Comparison of ENCODE assay signal across 9 cellular contexts in the genomic region with DNA sequence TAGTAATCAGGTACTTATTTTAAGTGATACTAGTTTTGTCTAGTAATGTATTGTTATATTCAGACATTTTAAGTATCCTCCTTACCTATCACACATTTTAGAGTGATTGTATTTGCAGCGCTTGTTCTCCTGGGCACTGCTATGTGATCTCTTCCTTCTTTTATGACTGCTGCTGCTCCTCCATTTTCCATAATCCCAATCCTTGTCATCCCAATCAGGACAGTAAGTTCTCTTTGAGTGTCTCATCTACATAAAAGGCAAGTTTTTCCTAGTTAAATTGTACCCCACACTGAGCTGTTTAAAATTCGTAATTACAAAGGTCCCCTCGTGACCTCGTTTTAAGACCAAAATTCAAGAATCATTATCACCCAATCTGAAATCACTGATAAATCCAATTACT. TPM values are rescaled to one million over a fixed set of nuclear protein-coding genes. Genes with fewer than 3 reads are reported as not detected.
DNase-seq lines count a peak whose midpoint lies in the region; ATAC-seq, FAIRE-seq and TF ChIP-seq lines count a peak whose summit lies in the region.
"Had no signal": no experiment of that assay in that cellular context is flagged by ENCODE, and none has a peak within 500 bp of the region (broad histone marks: within the 10 kb centered on the region; RNA-seq: fewer than 3 reads in every experiment).

No MANE protein-coding gene starts in this region.

- peaks cover 5% of the 10 kb centered on the region; the same call in 1 of the 2 replicates for H4K20me1 ChIP-seq in GM12878 (ENCODE audit: control insufficient read depth, insufficient read depth)

- H3K9me3 ChIP-seq in GM12878 (replicated peaks; ENCODE audit: control insufficient read depth, insufficient read depth, low read length), result no peaks in the 10 kb centered on the region
- H3K9me3 ChIP-seq in tibial nerve, result no peaks in the 10 kb centered on the region

- in situ Hi-C loops in GM12878 (cut with MboI), result no loop called here

- CTCF ChIA-PET in activated naive CD4-positive, alpha-beta T cell treated with anti-CD3 and anti-CD28 coated beads for 36 hours (lab: Charles Lee), result interaction anchor here (0.7 to 1.0 kb wide), 2 partner anchors 219 to 269 kb away, joined by 3 to 6 read pairs; no protein-coding TSS in a partner anchor
- CTCF ChIA-PET in GM12878 (lab: Yijun Ruan, JAX), result interaction anchor here (0.7 to 1.4 kb wide), 4 partner anchors 20 to 207 kb away, joined by 3 to 4 read pairs (median 4); no protein-coding TSS in a partner anchor

- RAD21 ChIA-PET in GM12878 (lab: Charles Lee; ENCODE audit: unreplicated experiment), result no interaction called here

- H3K27me3 ChIP-seq in GM12878 (replicated peaks in 1 of 2; ENCODE audit: control insufficient read depth in 2 of 2, insufficient read depth in 2 of 2, low read length in 1 of 2) (no peaks in the 10 kb centered on the region), tibial nerve (no peaks in the 10 kb centered on the region)

- TF ChIP-seq CTCF in GM12878 (IDR thresholded peaks at IDR 0.05 in 2 of 3, conservative IDR thresholded peaks at IDR 0.05 in 1 of 3; ENCODE audit: control insufficient read depth in 2 of 3, extremely low read depth in 1 of 3, insufficient read depth in 1 of 3, low read depth in 3 of 3, low read length in 3 of 3) (no peak), tibial nerve (IDR thresholded peaks at IDR 0.05) (no peak), GM10266 (IDR thresholded peaks at IDR 0.05; ENCODE audit: control insufficient read depth, insufficient read depth, low read depth, missing control alignments) (no peak)

- 11% methylated on average over 4 of the region's 4 CpGs for WGBS in GM12878 (ENCODE audit: insufficient coverage, insufficient replicate concordance, low lambda C conversion rate, missing lambda C conversion rate)
- 9% methylated on average over 4 of the region's 4 CpGs for WGBS in tibial nerve, 2 donors

- H3K9ac ChIP-seq in GM12878 (ENCODE audit: control insufficient read depth, insufficient read depth, low read length), result peak overlapping the region; percentile 51

- H3K4me1 ChIP-seq in GM12878 (ENCODE audit: control insufficient read depth, insufficient read depth, low read length), result no peaks in the 10 kb centered on the region
- peaks cover 0 to 62% (median 26%) of the 10 kb centered on the region in 4 donors for H3K4me1 ChIP-seq in tibial nerve

- H3K36me3 ChIP-seq in GM12878 (ENCODE audit: control insufficient read depth in 2 of 2, insufficient read depth in 2 of 2, low read length in 1 of 2) (peaks cover 6 to 33% of the 10 kb centered on the region in 2 experiments), tibial nerve (peaks cover 4 to 31% (median 16%) of the 10 kb centered on the region in 3 donors)

- TF ChIP-seq EP300 in GM12878 (IDR thresholded peaks at IDR 0.05; ENCODE audit: borderline replicate concordance in 1 of 2, control insufficient read depth in 1 of 2, low read depth in 2 of 2, low read length in 2 of 2) (no peak), tibial nerve (IDR thresholded peaks at IDR 0.05) (no peak)

- no peaks in the 10 kb centered on the region for H3K9me3 Mint-ChIP-seq in activated naive CD4-positive, alpha-beta T cell treated with anti-CD3 and anti-CD28 coated beads for 36 hours

- peaks cover 77% of the 10 kb centered on the region for H3K79me2 ChIP-seq in GM12878 (ENCODE audit: control insufficient read depth, insufficient read depth, low read length)

- intact Hi-C loops in activated naive CD4-positive, alpha-beta T cell treated with anti-CD3 and anti-CD28 coated beads for 36 hours (cut with micrococcal nuclease), result loop anchor here (1.0 to 2.0 kb wide), 7 partner anchors 47 to 397 kb away; a partner anchor contains a TSS
- intact Hi-C loops in GM12878 (cut with micrococcal nuclease; ENCODE audit: unreplicated experiment), result loop anchor here (10.0 kb wide), 1 partner anchor 1513 kb away; a partner anchor contains a TSS

- H3K4me3 ChIP-seq in GM12878 (peak overlapping the region; percentile 100), tibial nerve (peak overlapping the region; percentile 84 to 98 (median 92))

- SMC1A ChIA-PET in GM12878 (lab: Charles Lee; ENCODE audit: uncharacterized antibody, unreplicated experiment), result interaction anchor here (1.7 kb wide), 1 partner anchor 47 kb away, joined by 9 read pairs; no protein-coding TSS in a partner anchor

- TF ChIP-seq POLR2A in GM12878 (IDR thresholded peaks at IDR 0.05; ENCODE audit: low read depth, low read length), result no peak
- no peak for TF ChIP-seq POLR2A in tibial nerve (IDR thresholded peaks at IDR 0.05)

- peak overlapping the region; percentile 98 for H3K4me3 Mint-ChIP-seq in activated naive CD4-positive, alpha-beta T cell treated with anti-CD3 and anti-CD28 coated beads for 36 hours

- peak overlapping the region; percentile 95 for H3K4me2 ChIP-seq in GM12878 (ENCODE audit: control insufficient read depth, insufficient read depth)

- no peak for FAIRE-seq in GM12878 (lab: Jason Lieb, UNC)
- FAIRE-seq: endometrium had no signal

- ATAC-seq in GM12878 (no peak), HG03442 (IDR thresholded peaks at IDR 0.05; ENCODE audit: unreplicated experiment) (no peak)

- no peak for TF ChIP-seq RAD21 in GM12878 (IDR thresholded peaks at IDR 0.05; ENCODE audit: insufficient read depth, low read depth, low read length)

- H3K4me1 Mint-ChIP-seq in activated naive CD4-positive, alpha-beta T cell treated with anti-CD3 and anti-CD28 coated beads for 36 hours (ENCODE audit: low read depth), result peaks cover 54% of the 10 kb centered on the region

- DNase-seq in activated naive CD4-positive, alpha-beta T cell treated with anti-CD3 and anti-CD28 coated beads for 36 hours, result no peak
- no peak for DNase-seq in activated naive CD4-positive, alpha-beta T cell treated with anti-CD3 and anti-CD28 coated beads, Interleukin-2, amount 50 U/mL, for 16 hours
- no peak for DNase-seq in GM12878 (ENCODE audit: low read depth, low spot score)
- DNase-seq in medulla oblongata (ENCODE audit: extremely low spot score), result peak; percentile 55
- no peak for DNase-seq in tibial nerve (ENCODE audit: low spot score in 2 of 2)
- no peak for DNase-seq in GM10266 (ENCODE audit: extremely low spot score)
- DNase-seq in NCI-H187 (lab: John Stamatoyannopoulos, UW), result no peak

- H2AFZ ChIP-seq in GM12878 (ENCODE audit: control insufficient read depth, low read depth, low read length), result no peak overlapping the region

- H3K27ac ChIP-seq in GM12878 (ENCODE audit: control insufficient read depth, insufficient read depth), result peak overlapping the region; percentile 51
- peak overlapping the region; percentile 100 for H3K27ac ChIP-seq in tibial nerve

- BruUV-seq in GM12878 (replicated peaks; lab: Mats Ljungman, UMichigan), result no TSS peak

- H3K27ac Mint-ChIP-seq in activated naive CD4-positive, alpha-beta T cell treated with anti-CD3 and anti-CD28 coated beads for 36 hours, result peak overlapping the region; percentile 100

- POLR2A ChIA-PET in GM12878 (lab: Charles Lee), result interaction anchor here (0.6 to 0.7 kb wide), 5 partner anchors 148 to 1505 kb away, joined by 3 to 7 read pairs (median 3); no protein-coding TSS in a partner anchor

- H3K27me3 Mint-ChIP-seq in activated naive CD4-positive, alpha-beta T cell treated with anti-CD3 and anti-CD28 coated beads for 36 hours (ENCODE audit: low read depth), result no peaks in the 10 kb centered on the region

- H3K36me3 Mint-ChIP-seq in activated naive CD4-positive, alpha-beta T cell treated with anti-CD3 and anti-CD28 coated beads for 36 hours (ENCODE audit: low read depth), result peaks cover 71% of the 10 kb centered on the region

RNA-seq across cellular contexts. Expression of a gene that starts 2.8 kb away (rescaled TPM):
- 100 to 1,000 TPM; 174 to 196 TPM for total RNA-seq in activated naive CD4-positive, alpha-beta T cell treated with anti-CD3 and anti-CD28 coated beads for 36 hours
- total RNA-seq in GM12878 (2013; cell fraction: nucleolus; rRNA removed), result 312 and 326 TPM in 2 replicates
- total RNA-seq in GM12878 (2014; rRNA removed) (61.2 and 73.7 TPM in 2 replicates), GM12878 (2014; rRNA removed; fragmentation: Illumina TruSeq; extraction: Trizol) (74.1 and 75.1 TPM in 2 replicates), GM12878 (2021) (53.4 and 66.3 TPM in 2 replicates), tibial nerve (100 to 1,000 TPM; 141 to 336 (median 261) TPM)
- polyA plus RNA-seq in GM12878 (2011; ENCODE audit: low read depth), result 42.3 TPM
- polyA plus RNA-seq in GM12878 (2011; rRNA removed) (221 and 318 TPM in 2 replicates), GM12878 (2014; fragmentation: Illumina TruSeq; extraction: Trizol) (85.2 and 101 TPM in 2 replicates), GM12878 (2014; fragmentation: Nextera tagmentation; extraction: Ambion mirVana) (100 to 1,000 TPM in 1 of 2 experiments, 10 to 100 TPM in 1; 95.6 to 138 TPM), GM12878 (2014; rRNA removed) (66.6 and 91.8 TPM in 2 replicates), GM12878 (2016; fragmentation: Nextera tagmentation; extraction: Ambion mirVana) (10 to 100 TPM; 63.3 to 63.7 TPM)
- 42.3 and 58.9 TPM in 2 replicates for polyA plus RNA-seq in GM12878 (2011; cell fraction: cytosol; rRNA removed)
- polyA plus RNA-seq in GM12878 (2011; cell fraction: nucleus; rRNA removed), result 354 and 384 TPM in 2 replicates
- polyA plus RNA-seq in GM12878 (2012), result 75.2 and 84.2 TPM in 2 replicates
- polyA minus RNA-seq in GM12878 (2011; rRNA and poly(A)+ RNA removed), result 36.1 and 63.4 TPM in 2 replicates
- 20.6 and 21.2 TPM in 2 replicates for polyA minus RNA-seq in GM12878 (2011; cell fraction: cytosol; rRNA and poly(A)+ RNA removed)
- 82.1 and 109 TPM in 2 replicates for polyA minus RNA-seq in GM12878 (2011; cell fraction: nucleus; rRNA and poly(A)+ RNA removed)

RNA-seq across cellular contexts. Expression of a gene that starts 27.3 kb away (rescaled TPM):
- total RNA-seq in activated naive CD4-positive, alpha-beta T cell treated with anti-CD3 and anti-CD28 coated beads for 36 hours, result 10 to 100 TPM; 81.3 to 82.2 TPM
- 122 and 151 TPM in 2 replicates for total RNA-seq in GM12878 (2013; cell fraction: nucleolus; rRNA removed)
- total RNA-seq in GM12878 (2014; rRNA removed), result 44.4 and 52.8 TPM in 2 replicates
- total RNA-seq in GM12878 (2014; rRNA removed; fragmentation: Illumina TruSeq; extraction: Trizol), result 58.6 and 58.8 TPM in 2 replicates
- 31.2 and 33.8 TPM in 2 replicates for total RNA-seq in GM12878 (2021)
- polyA plus RNA-seq in GM12878 (2011; ENCODE audit: low read depth), result 116 TPM
- 176 and 314 TPM in 2 replicates for polyA plus RNA-seq in GM12878 (2011; rRNA removed)
- 73.8 and 89.0 TPM in 2 replicates for polyA plus RNA-seq in GM12878 (2011; cell fraction: cytosol; rRNA removed)
- 68.0 and 80.6 TPM in 2 replicates for polyA plus RNA-seq in GM12878 (2011; cell fraction: nucleus; rRNA removed)
- polyA plus RNA-seq in GM12878 (2012), result 70.8 and 76.2 TPM in 2 replicates
- 65.7 and 71.2 TPM in 2 replicates for polyA plus RNA-seq in GM12878 (2014; fragmentation: Illumina TruSeq; extraction: Trizol)
- polyA plus RNA-seq in GM12878 (2014; fragmentation: Nextera tagmentation; extraction: Ambion mirVana), result 100 to 1,000 TPM in 1 of 2 experiments, 10 to 100 TPM in 1; 71.2 to 103 TPM
- 49.6 and 59.5 TPM in 2 replicates for polyA plus RNA-seq in GM12878 (2014; rRNA removed)
- 10 to 100 TPM; 46.7 to 48.4 TPM for polyA plus RNA-seq in GM12878 (2016; fragmentation: Nextera tagmentation; extraction: Ambion mirVana)
- 39.9 and 73.6 TPM in 2 replicates for polyA minus RNA-seq in GM12878 (2011; rRNA and poly(A)+ RNA removed)
- polyA minus RNA-seq in GM12878 (2011; cell fraction: cytosol; rRNA and poly(A)+ RNA removed), result 16.0 and 26.3 TPM in 2 replicates
- polyA minus RNA-seq in GM12878 (2011; cell fraction: nucleus; rRNA and poly(A)+ RNA removed), result 15.2 and 22.4 TPM in 2 replicates
- total RNA-seq in tibial nerve, result 100 to 1,000 TPM in 1 of 4 donors, 10 to 100 TPM in 3; 24.6 to 119 (median 30.3) TPM

RNA-seq across cellular contexts. Expression of a gene that starts 27.6 kb away (rescaled TPM):
- 10 to 100 TPM; 31.6 to 33.3 TPM for total RNA-seq in activated naive CD4-positive, alpha-beta T cell treated with anti-CD3 and anti-CD28 coated beads for 36 hours
- total RNA-seq in GM12878 (2013; cell fraction: nucleolus; rRNA removed), result 48.3 and 48.8 TPM in 2 replicates
- total RNA-seq in GM12878 (2014; rRNA removed) (41.1 and 44.9 TPM in 2 replicates), GM12878 (2014; rRNA removed; fragmentation: Illumina TruSeq; extraction: Trizol) (36.9 and 40.3 TPM in 2 replicates), GM12878 (2021) (27.1 and 27.6 TPM in 2 replicates), tibial nerve (10 to 100 TPM; 17.5 to 38.5 (median 21.5) TPM)
- polyA plus RNA-seq in GM12878 (2011; ENCODE audit: low read depth), result 12.1 TPM
- polyA plus RNA-seq in GM12878 (2011; rRNA removed) (95.9 and 114 TPM in 2 replicates), GM12878 (2014; fragmentation: Illumina TruSeq; extraction: Trizol) (56.0 and 77.3 TPM in 2 replicates), GM12878 (2014; fragmentation: Nextera tagmentation; extraction: Ambion mirVana) (10 to 100 TPM; 58.3 to 88.2 TPM), GM12878 (2014; rRNA removed) (44.4 and 49.0 TPM in 2 replicates), GM12878 (2016; fragmentation: Nextera tagmentation; extraction: Ambion mirVana) (10 to 100 TPM; 51.5 to 56.1 TPM)
- polyA plus RNA-seq in GM12878 (2011; cell fraction: cytosol; rRNA removed), result 79.8 and 88.0 TPM in 2 replicates
- polyA plus RNA-seq in GM12878 (2011; cell fraction: nucleus; rRNA removed), result 68.6 and 76.0 TPM in 2 replicates
- polyA plus RNA-seq in GM12878 (2012), result 12.1 and 19.7 TPM in 2 replicates
- 89.3 and 98.7 TPM in 2 replicates for polyA minus RNA-seq in GM12878 (2011; rRNA and poly(A)+ RNA removed)
- 12.3 and 14.0 TPM in 2 replicates for polyA minus RNA-seq in GM12878 (2011; cell fraction: cytosol; rRNA and poly(A)+ RNA removed)
- polyA minus RNA-seq in GM12878 (2011; cell fraction: nucleus; rRNA and poly(A)+ RNA removed), result 24.7 and 36.3 TPM in 2 replicates

RNA-seq across cellular contexts. Expression of a gene that starts 49.9 kb away (rescaled TPM):
- total RNA-seq in activated naive CD4-positive, alpha-beta T cell treated with anti-CD3 and anti-CD28 coated beads for 36 hours, result 100 to 1,000 TPM; 423 to 442 TPM
- total RNA-seq in GM12878 (2013; cell fraction: nucleolus; rRNA removed), result 135 and 139 TPM in 2 replicates
- 262 and 298 TPM in 2 replicates for total RNA-seq in GM12878 (2014; rRNA removed)
- 280 and 291 TPM in 2 replicates for total RNA-seq in GM12878 (2014; rRNA removed; fragmentation: Illumina TruSeq; extraction: Trizol)
- 259 and 273 TPM in 2 replicates for total RNA-seq in GM12878 (2021)
- polyA plus RNA-seq in GM12878 (2011; ENCODE audit: low read depth), result 65.3 TPM
- 265 and 313 TPM in 2 replicates for polyA plus RNA-seq in GM12878 (2011; rRNA removed)
- polyA plus RNA-seq in GM12878 (2011; cell fraction: cytosol; rRNA removed), result 147 and 180 TPM in 2 replicates
- polyA plus RNA-seq in GM12878 (2011; cell fraction: nucleus; rRNA removed), result 105 and 112 TPM in 2 replicates
- 116 and 118 TPM in 2 replicates for polyA plus RNA-seq in GM12878 (2012)
- 218 and 253 TPM in 2 replicates for polyA plus RNA-seq in GM12878 (2014; fragmentation: Illumina TruSeq; extraction: Trizol)
- polyA plus RNA-seq in GM12878 (2014; fragmentation: Nextera tagmentation; extraction: Ambion mirVana), result 100 to 1,000 TPM; 200 to 317 TPM
- 186 and 216 TPM in 2 replicates for polyA plus RNA-seq in GM12878 (2014; rRNA removed)
- 100 to 1,000 TPM; 330 to 349 TPM for polyA plus RNA-seq in GM12878 (2016; fragmentation: Nextera tagmentation; extraction: Ambion mirVana)
- 211 and 286 TPM in 2 replicates for polyA minus RNA-seq in GM12878 (2011; rRNA and poly(A)+ RNA removed)
- polyA minus RNA-seq in GM12878 (2011; cell fraction: cytosol; rRNA and poly(A)+ RNA removed), result 168 and 206 TPM in 2 replicates
- polyA minus RNA-seq in GM12878 (2011; cell fraction: nucleus; rRNA and poly(A)+ RNA removed), result 66.7 and 89.8 TPM in 2 replicates
- 100 to 1,000 TPM; 179 to 285 (median 244) TPM for total RNA-seq in tibial nerve
